In the genomic region with DNA sequence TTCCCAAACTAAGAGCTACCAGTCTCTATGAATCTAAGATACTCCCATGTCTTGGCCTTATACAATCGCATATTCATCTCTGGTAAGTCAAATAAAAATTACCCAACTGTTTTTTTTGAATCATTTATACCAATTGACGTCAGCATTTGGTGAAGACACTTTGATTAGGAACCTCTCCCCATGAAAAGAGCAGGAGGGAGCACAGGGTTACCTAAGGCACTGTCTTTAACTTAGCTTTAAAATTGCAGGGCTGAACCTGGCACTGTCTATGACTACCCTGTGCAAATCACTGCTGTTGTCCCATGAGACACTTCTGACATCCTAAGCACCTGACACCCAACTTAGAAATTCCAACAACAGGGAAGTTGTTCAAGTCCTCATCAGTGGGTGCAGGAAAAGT, we compare ENCODE assay signal across 20 cellular contexts.
"Had no signal": no experiment of that assay in that cellular context is flagged by ENCODE, and none has a peak within 500 bp of the region (broad histone marks: within the 10 kb centered on the region; RNA-seq: fewer than 3 reads in every experiment).

No MANE protein-coding gene starts in this region.

- DNase-seq: stimulated activated CD4-positive, alpha-beta T cell treated with anti-CD3 and anti-CD28 coated beads, Interleukin-2, amount 100 ng/mL, for 48 hours; stimulated activated CD4-positive, alpha-beta T cell treated with anti-CD3 and anti-CD28 coated beads, Interleukin-4, amount 100 ng/mL, for 1 hour; stimulated activated CD4-positive, alpha-beta T cell treated with anti-CD3 and anti-CD28 coated beads, Interleukin-4, amount 100 ng/mL, for 24 hours; stimulated activated CD4-positive, alpha-beta T cell treated with anti-CD3 and anti-CD28 coated beads, Interleukin-4, amount 100 ng/mL, for 4 hours; stimulated activated CD8-positive, alpha-beta memory T cell treated with anti-CD3 and anti-CD28 coated beads, Interleukin-4, amount 100 ng/mL, for 48 hours; stimulated activated naive B cell treated with anti-CD40 and anti-IgM and Interleukin-4, amounts not matched to agents 10 μg/mL and 1 μg/mL and 100 μg/mL, for 72 hours; stimulated activated naive CD4-positive, alpha-beta T cell; stimulated activated naive CD4-positive, alpha-beta T cell treated with Interleukin-2 at 50 U/mL for 16 hours; stimulated activated naive CD8-positive, alpha-beta T cell treated with anti-CD3 and anti-CD28 coated beads, Interleukin-15, amount 100 ng/mL, for 72 hours; stimulated activated naive CD8-positive, alpha-beta T cell treated with anti-CD3 and anti-CD28 coated beads, Interleukin-15, Interleukin-2, amounts not matched to agents 100 U/mL and 50 U/mL, for 24 hours; stomach; substantia nigra; testis; thyroid gland; tibial artery; transverse colon; trophoblast cell; upper lobe of left lung; upper lobe of right lung; uterus had no signal
